16 cellular contexts compared by ENCODE assay signal in the genomic region with DNA sequence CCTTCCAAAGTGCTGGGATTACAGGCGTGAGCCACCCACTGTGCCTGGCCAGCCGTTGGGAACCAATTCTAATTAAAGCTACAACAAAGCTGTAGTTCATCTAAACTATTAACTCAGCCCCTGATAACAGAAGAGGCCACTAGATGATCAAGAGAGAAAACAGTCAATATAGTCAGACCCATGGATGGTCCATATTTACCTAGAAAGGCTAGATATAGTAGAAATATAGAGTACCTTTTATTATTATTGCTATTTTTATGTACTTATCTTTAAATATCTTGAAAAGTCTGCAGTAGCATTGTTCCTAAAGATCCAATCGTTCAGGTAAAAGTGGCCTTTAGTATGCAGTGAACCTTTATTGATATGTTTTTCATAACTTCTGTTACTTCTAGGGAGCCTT. TPM values are rescaled to one million over a fixed set of nuclear protein-coding genes. Genes with fewer than 3 reads are reported as not detected.
DNase-seq lines count a peak whose midpoint lies in the region; ATAC-seq and TF ChIP-seq lines count a peak whose summit lies in the region.
"Had no signal": no experiment of that assay in that cellular context is flagged by ENCODE, and none has a peak within 500 bp of the region (broad histone marks: within the 10 kb centered on the region; RNA-seq: fewer than 3 reads in every experiment).

No MANE protein-coding gene starts in this region.

- intact Hi-C loops in activated CD4-positive, alpha-beta memory T cell treated with anti-CD3 and anti-CD28 coated beads for 36 hours (cut with micrococcal nuclease), result no loop called here
- intact Hi-C loops in sciatic nerve (cut with DNase I) (no loop called here), PC-3 (cut with micrococcal nuclease) (no loop called here), left ventricle myocardium superior (cut with micrococcal nuclease) (no loop called here)

- H3K27ac Mint-ChIP-seq in activated CD4-positive, alpha-beta memory T cell treated with anti-CD3 and anti-CD28 coated beads, Interleukin-2, amount 10 ng/mL, durations not matched to agents 7 days and 5 days, result peak overlapping the region; percentile 58
- no peak overlapping the region for H3K27ac Mint-ChIP-seq in activated CD4-positive, alpha-beta memory T cell treated with anti-CD3 and anti-CD28 coated beads for 36 hours
- no peak overlapping the region for H3K27ac Mint-ChIP-seq in endodermal cell

- H3K4me3 ChIP-seq in endodermal cell (ENCODE audit: low read length) (peak overlapping the region; percentile 68), PC-3 (ENCODE audit: low read length) (no peak overlapping the region)
- H3K4me3 ChIP-seq: GM23248, HAP-1 had no signal

- H3K4me2 ChIP-seq in PC-3 (ENCODE audit: low read length), result no peak overlapping the region
- H3K4me2 ChIP-seq: BLaER1 had no signal

- no peak overlapping the region for H3K9ac ChIP-seq in endodermal cell (ENCODE audit: extremely low read depth, low read length, poor library complexity, severe bottlenecking)
- H3K9ac ChIP-seq in PC-3 (ENCODE audit: low read length), result no peak overlapping the region
- H3K9ac ChIP-seq: BLaER1, GM23248 had no signal

- ATAC-seq in sciatic nerve (no peak), PC-3 (no peak), left ventricle myocardium superior (no peak)

- H3K9me3 Mint-ChIP-seq in activated CD4-positive, alpha-beta memory T cell treated with anti-CD3 and anti-CD28 coated beads, Interleukin-2, amount 10 ng/mL, durations not matched to agents 7 days and 5 days, result no peaks in the 10 kb centered on the region
- H3K9me3 Mint-ChIP-seq in activated CD4-positive, alpha-beta memory T cell treated with anti-CD3 and anti-CD28 coated beads for 36 hours, result peaks cover 7% of the 10 kb centered on the region
- H3K9me3 Mint-ChIP-seq in endodermal cell, result peaks cover 82% of the 10 kb centered on the region

- H3K36me3 Mint-ChIP-seq in activated CD4-positive, alpha-beta memory T cell treated with anti-CD3 and anti-CD28 coated beads, Interleukin-2, amount 10 ng/mL, durations not matched to agents 7 days and 5 days (ENCODE audit: low read depth), result peaks cover 89% of the 10 kb centered on the region
- peaks cover 80% of the 10 kb centered on the region for H3K36me3 Mint-ChIP-seq in activated CD4-positive, alpha-beta memory T cell treated with anti-CD3 and anti-CD28 coated beads for 36 hours
- peaks cover 88% of the 10 kb centered on the region for H3K36me3 Mint-ChIP-seq in endodermal cell (ENCODE audit: low read depth)

- no TSS peak for BruUV-seq in PC-3 (replicated peaks; lab: Mats Ljungman, UMichigan)

- no peaks in the 10 kb centered on the region for H3K9me2 ChIP-seq in PC-3 (replicated peaks; ENCODE audit: low read length)

- H3K9me3 ChIP-seq in endodermal cell (ENCODE audit: control insufficient read depth, low read length) (peaks cover 83% of the 10 kb centered on the region), PC-3 (ENCODE audit: low read length) (no peaks in the 10 kb centered on the region)

- H4K20me1 ChIP-seq in PC-3 (ENCODE audit: low read length), result no peaks in the 10 kb centered on the region
- H4K20me1 ChIP-seq: BLaER1 had no signal

- peaks cover 81% of the 10 kb centered on the region for H3K36me3 ChIP-seq in endodermal cell (ENCODE audit: control insufficient read depth, insufficient read depth, low read length)
- H3K36me3 ChIP-seq in PC-3 (ENCODE audit: low read depth, low read length), result peaks cover 68% of the 10 kb centered on the region

- H3F3A ChIP-seq in PC-3 (ENCODE audit: low read length, unreplicated experiment), result no peaks in the 10 kb centered on the region

- TF ChIP-seq CTCF in endodermal cell (conservative IDR thresholded peaks at IDR 0.05) (no peak), PC-3 (conservative IDR thresholded peaks at IDR 0.05; ENCODE audit: low read depth, low read length) (no peak)

- H3K79me2 ChIP-seq in PC-3 (ENCODE audit: low read length), result no peaks in the 10 kb centered on the region

- H3K27me3 ChIP-seq in endodermal cell (ENCODE audit: control insufficient read depth, insufficient read depth, low read length, poor library complexity, severe bottlenecking) (no peaks in the 10 kb centered on the region), PC-3 (ENCODE audit: low read length) (no peaks in the 10 kb centered on the region)
- H3K27me3 ChIP-seq: BLaER1 had no signal

- H3K4me1 Mint-ChIP-seq in activated CD4-positive, alpha-beta memory T cell treated with anti-CD3 and anti-CD28 coated beads, Interleukin-2, amount 10 ng/mL, durations not matched to agents 7 days and 5 days, result peaks cover 38% of the 10 kb centered on the region
- peaks cover 21% of the 10 kb centered on the region for H3K4me1 Mint-ChIP-seq in activated CD4-positive, alpha-beta memory T cell treated with anti-CD3 and anti-CD28 coated beads for 36 hours (ENCODE audit: low read depth)
- H3K4me1 Mint-ChIP-seq in endodermal cell, result peaks cover 9% of the 10 kb centered on the region
- H3K4me1 Mint-ChIP-seq: CD14-positive monocyte had no signal

- 89% methylated on average over 3 of the region's 3 CpGs; no CpG with 5 or more reads in 1 of the 2 experiments for WGBS in endodermal cell (ENCODE audit: insufficient coverage in 1 of 2, insufficient read length in 1 of 2), 2 experiments

- H3K4me1 ChIP-seq in endodermal cell (ENCODE audit: control insufficient read depth, insufficient read depth, low read length) (no peaks in the 10 kb centered on the region), PC-3 (ENCODE audit: insufficient read depth, low read length) (no peaks in the 10 kb centered on the region)
- H3K4me1 ChIP-seq: BLaER1, HAP-1 had no signal

- CTCF ChIA-PET in activated CD4-positive, alpha-beta memory T cell treated with anti-CD3 and anti-CD28 coated beads, Interleukin-2, amount 10 ng/mL, durations not matched to agents 7 days and 5 days (lab: Charles Lee), result no interaction called here
- CTCF ChIA-PET in activated CD4-positive, alpha-beta memory T cell treated with anti-CD3 and anti-CD28 coated beads for 36 hours (lab: Charles Lee), result no interaction called here
- CTCF ChIA-PET in PC-3 (lab: Charles Lee), result no interaction called here

- POLR2A ChIA-PET in activated CD4-positive, alpha-beta memory T cell treated with anti-CD3 and anti-CD28 coated beads, Interleukin-2, amount 10 ng/mL, durations not matched to agents 7 days and 5 days (lab: Charles Lee), result no interaction called here
- POLR2A ChIA-PET in activated CD4-positive, alpha-beta memory T cell treated with anti-CD3 and anti-CD28 coated beads for 36 hours (lab: Charles Lee), result no interaction called here
- POLR2A ChIA-PET in PC-3 (lab: Charles Lee; ENCODE audit: unreplicated experiment), result no interaction called here

- H3K27ac ChIP-seq in endodermal cell (ENCODE audit: low read depth, low read length) (no peak overlapping the region), PC-3 (ENCODE audit: low read length) (no peak overlapping the region)
- H3K27ac ChIP-seq: BLaER1, GM23248, HL-60 had no signal

- no peak for DNase-seq in activated CD4-positive, alpha-beta memory T cell treated with anti-CD3 and anti-CD28 coated beads, Interleukin-2, amount 10 ng/mL, durations not matched to agents 7 days and 5 days
- no peak for DNase-seq in activated CD4-positive, alpha-beta memory T cell treated with anti-CD3 and anti-CD28 coated beads for 36 hours
- peak; percentile 5 for DNase-seq in activated effector memory CD4-positive, alpha-beta T cell treated with anti-CD3 and anti-CD28 coated beads, Interleukin-2, amount 50 U/mL, for 16 hours
- no peak for DNase-seq in activated effector memory CD4-positive, alpha-beta T cell treated with Interleukin-2 at 50 U/mL for 16 hours
- DNase-seq in endodermal cell (no peak), sciatic nerve (ENCODE audit: low spot score) (peak; percentile 7), PC-3 (no peak), left ventricle myocardium superior (no peak)
- DNase-seq: 8988T; CD4-positive, alpha-beta memory T cell; GM23248; IMR-90 had no signal

- no peaks in the 10 kb centered on the region for H3K27me3 Mint-ChIP-seq in activated CD4-positive, alpha-beta memory T cell treated with anti-CD3 and anti-CD28 coated beads, Interleukin-2, amount 10 ng/mL, durations not matched to agents 7 days and 5 days
- no peaks in the 10 kb centered on the region for H3K27me3 Mint-ChIP-seq in activated CD4-positive, alpha-beta memory T cell treated with anti-CD3 and anti-CD28 coated beads for 36 hours
- H3K27me3 Mint-ChIP-seq in endodermal cell (ENCODE audit: insufficient read depth), result no peaks in the 10 kb centered on the region
- H3K27me3 Mint-ChIP-seq: CD4-positive, alpha-beta memory T cell had no signal

- no peak overlapping the region for H3K4me3 Mint-ChIP-seq in activated CD4-positive, alpha-beta memory T cell treated with anti-CD3 and anti-CD28 coated beads, Interleukin-2, amount 10 ng/mL, durations not matched to agents 7 days and 5 days
- H3K4me3 Mint-ChIP-seq in activated CD4-positive, alpha-beta memory T cell treated with anti-CD3 and anti-CD28 coated beads for 36 hours, result no peak overlapping the region
- H3K4me3 Mint-ChIP-seq in endodermal cell, result no peak overlapping the region
- H3K4me3 Mint-ChIP-seq: CD14-positive monocyte; CD4-positive, alpha-beta memory T cell had no signal

- H2AFZ ChIP-seq in PC-3 (ENCODE audit: low read length), result no peak overlapping the region
- H2AFZ ChIP-seq: GM23248 had no signal

RNA-seq across cellular contexts. Expression of gene RNF213, which starts 43.2 kb away (rescaled TPM):
- 100 to 1,000 TPM; 787 to 849 TPM for total RNA-seq in activated CD4-positive, alpha-beta memory T cell treated with anti-CD3 and anti-CD28 coated beads, Interleukin-2, amount 10 ng/mL, durations not matched to agents 7 days and 5 days
- 100 to 1,000 TPM; 421 to 440 TPM for total RNA-seq in activated CD4-positive, alpha-beta memory T cell treated with anti-CD3 and anti-CD28 coated beads for 36 hours
- 100 to 1,000 TPM in 1 of 2 donors, 10 to 100 TPM in 1; 98.8 to 136 TPM for total RNA-seq in endodermal cell
- polyA plus RNA-seq in endodermal cell (2013, experiment 1 of 2), result 30.0 TPM
- 28.2 TPM for polyA plus RNA-seq in endodermal cell (2013, experiment 2 of 2)
- total RNA-seq in sciatic nerve, result 178 TPM
- 71.4 and 84.1 TPM in 2 replicates for total RNA-seq in PC-3 (2014; rRNA removed)
- total RNA-seq in left ventricle myocardium superior, result 25.7 TPM

Comparison
In these comparisons a context has a peak if more than half of its experiments do, and no peak if none do; other contexts are left out.
1. DNase-seq: peak in activated effector memory CD4-positive, alpha-beta T cell treated with anti-CD3 and anti-CD28 coated beads, Interleukin-2, amount 50 U/mL, for 16 hours (single experiment) and sciatic nerve (single experiment); none in activated CD4-positive, alpha-beta memory T cell treated with anti-CD3 and anti-CD28 coated beads, Interleukin-2, amount 10 ng/mL, durations not matched to agents 7 days and 5 days (single experiment), activated CD4-positive, alpha-beta memory T cell treated with anti-CD3 and anti-CD28 coated beads for 36 hours (single experiment), activated effector memory CD4-positive, alpha-beta T cell treated with Interleukin-2 at 50 U/mL for 16 hours (single experiment), endodermal cell (single experiment), PC-3 (single experiment) and left ventricle myocardium superior (single experiment).